Comparison of ENCODE assay signal across 18 cellular contexts in genomic region chr3:154973851-154974250, GRCh38.
"Had no signal": no experiment of that assay in that cellular context is flagged by ENCODE, and none has a peak within 500 bp of the region (broad histone marks: within the 10 kb centered on the region; RNA-seq: fewer than 3 reads in every experiment).

No MANE protein-coding gene starts in this region.

- H3K27ac Mint-ChIP-seq: activated naive CD4-positive, alpha-beta T cell treated with anti-CD3 and anti-CD28 coated beads, Interleukin-2, amount 50 U/mL, for 24 hours; activated T-cell treated with anti-CD3 and anti-CD28 coated beads, Interleukin-2, amount 50 U/mL, for 72 hours; endodermal cell; stimulated activated naive CD8-positive, alpha-beta T cell treated with anti-CD3 and anti-CD28 coated beads, Interleukin-15, Interleukin-2, amounts not matched to agents 100 ng/mL and 50 ng/mL, for 24 hours had no signal

- FAIRE-seq: colon, keratinocyte had no signal

- H3K4me3 ChIP-seq: adrenal gland, prostate gland, right atrium auricular region, suprapubic skin, upper lobe of left lung had no signal

- ATAC-seq: activated T-cell treated with anti-CD3 and anti-CD28 coated beads, Interleukin-2, amount 50 U/mL, for 72 hours; left lobe of liver had no signal

- H3K27me3 ChIP-seq: adrenal gland, right atrium auricular region, suprapubic skin, upper lobe of left lung had no signal

- H3K4me1 Mint-ChIP-seq: activated naive CD4-positive, alpha-beta T cell treated with anti-CD3 and anti-CD28 coated beads, Interleukin-2, amount 50 U/mL, for 24 hours had no signal

- H3K4me3 Mint-ChIP-seq: activated naive CD4-positive, alpha-beta T cell treated with anti-CD3 and anti-CD28 coated beads, Interleukin-2, amount 50 U/mL, for 24 hours; activated T-cell treated with anti-CD3 and anti-CD28 coated beads, Interleukin-2, amount 50 U/mL, for 72 hours; endodermal cell; stimulated activated naive CD8-positive, alpha-beta T cell treated with anti-CD3 and anti-CD28 coated beads, Interleukin-15, Interleukin-2, amounts not matched to agents 100 ng/mL and 50 ng/mL, for 24 hours had no signal

- H3K27me3 Mint-ChIP-seq: activated naive CD4-positive, alpha-beta T cell treated with anti-CD3 and anti-CD28 coated beads, Interleukin-2, amount 50 U/mL, for 24 hours; stimulated activated naive CD8-positive, alpha-beta T cell treated with anti-CD3 and anti-CD28 coated beads, Interleukin-15, Interleukin-2, amounts not matched to agents 100 ng/mL and 50 ng/mL, for 24 hours had no signal

- H3K4me1 ChIP-seq: adrenal gland, right atrium auricular region, suprapubic skin had no signal

- H3K27ac ChIP-seq: adrenal gland, prostate gland, right atrium auricular region, suprapubic skin, upper lobe of left lung, WERI-Rb-1 had no signal

- H3K36me3 Mint-ChIP-seq: activated naive CD4-positive, alpha-beta T cell treated with anti-CD3 and anti-CD28 coated beads, Interleukin-2, amount 50 U/mL, for 24 hours had no signal

- DNase-seq: activated CD4-positive, alpha-beta T cell treated with anti-CD3 and anti-CD28 coated beads for 1 hour; activated CD4-positive, alpha-beta T cell treated with anti-CD3 and anti-CD28 coated beads, Interleukin-2, amount 50 U/mL, for 4 hours; activated effector memory CD4-positive, alpha-beta T cell treated with anti-CD3 and anti-CD28 coated beads, Interleukin-2, amount 50 U/mL, for 16 hours; activated T-cell treated with anti-CD3 and anti-CD28 coated beads, Interleukin-2, amount 50 U/mL, for 72 hours; adrenal gland; endodermal cell; foreskin melanocyte; hypothalamus; upper lobe of left lung; WERI-Rb-1 had no signal

- H3K9me3 Mint-ChIP-seq: activated naive CD4-positive, alpha-beta T cell treated with anti-CD3 and anti-CD28 coated beads, Interleukin-2, amount 50 U/mL, for 24 hours; activated T-cell treated with anti-CD3 and anti-CD28 coated beads, Interleukin-2, amount 50 U/mL, for 72 hours; endodermal cell; stimulated activated naive CD8-positive, alpha-beta T cell treated with anti-CD3 and anti-CD28 coated beads, Interleukin-15, Interleukin-2, amounts not matched to agents 100 ng/mL and 50 ng/mL, for 24 hours had no signal

- H3K9me3 ChIP-seq: adrenal gland, prostate gland, right atrium auricular region, suprapubic skin, upper lobe of left lung had no signal

- H3K36me3 ChIP-seq: adrenal gland, prostate gland, right atrium auricular region, suprapubic skin, upper lobe of left lung, WERI-Rb-1 had no signal
